In the genomic region with DNA sequence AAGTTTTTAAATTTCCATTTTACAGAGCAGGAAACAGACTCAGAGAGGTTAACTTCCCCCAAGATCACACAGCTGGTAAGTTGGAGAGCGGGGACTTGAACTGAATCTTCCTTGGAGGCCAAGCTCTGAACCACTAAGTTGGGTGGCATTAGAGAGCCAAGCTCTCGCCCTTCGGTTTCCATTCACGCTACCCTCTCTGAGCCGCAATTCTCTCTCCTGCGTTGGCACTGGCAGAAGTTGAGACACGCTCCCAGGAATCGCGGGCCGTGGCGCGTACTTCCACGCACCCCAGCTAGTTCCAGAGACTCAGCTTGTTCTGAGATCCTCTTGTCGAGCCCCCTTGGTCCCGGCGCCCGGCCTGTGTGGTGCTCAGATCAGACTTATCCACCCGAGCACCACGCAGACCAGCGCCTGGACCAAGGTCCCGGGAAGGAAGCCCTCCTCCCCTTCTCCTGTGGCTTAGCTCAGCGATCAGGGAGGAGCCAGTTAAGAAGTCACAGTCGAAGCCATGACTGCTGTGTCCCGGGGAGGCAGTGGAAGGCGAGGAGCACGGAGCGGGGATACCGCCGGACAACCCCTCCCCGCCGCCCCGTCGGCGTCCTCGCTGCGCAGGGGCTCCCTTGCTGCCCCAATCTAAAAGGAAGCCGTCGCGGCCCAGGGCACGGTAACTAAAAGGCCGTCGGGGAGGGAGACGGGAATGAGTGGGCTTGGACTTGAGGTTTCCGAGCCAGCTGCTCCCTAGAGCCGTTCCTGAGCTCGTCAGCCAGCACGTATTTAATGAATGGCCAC, we compare ENCODE assay signal across 10 cellular contexts. TPM values are rescaled to one million over a fixed set of nuclear protein-coding genes. Genes with fewer than 3 reads are reported as not detected.
A peak's percentile ranks its signal among the peaks of the same experiment; 100 is the strongest.
DNase-seq lines count a peak whose midpoint lies in the region; ATAC-seq and TF ChIP-seq lines count a peak whose summit lies in the region.
"Had no signal": no experiment of that assay in that cellular context is flagged by ENCODE, and none has a peak within 500 bp of the region (broad histone marks: within the 10 kb centered on the region; RNA-seq: fewer than 3 reads in every experiment).

No MANE protein-coding gene starts in this region.

- no peak overlapping the region for H3K56ac ChIP-seq in IMR-90 (ENCODE audit: extremely low read depth, insufficient read depth, low read length)

- H3K18ac ChIP-seq in IMR-90 (ENCODE audit: low read depth, low read length) = no peak overlapping the region

- BruUV-seq in IMR-90 (replicated peaks; lab: Mats Ljungman, UMichigan) = no TSS peak

- no peak overlapping the region for H3K9ac ChIP-seq in IMR-90 (ENCODE audit: low read depth, low read length)

- H2AK5ac ChIP-seq in IMR-90 (ENCODE audit: low read depth, low read length) = no peak overlapping the region

- H2BK5ac ChIP-seq in IMR-90 (ENCODE audit: low read depth, low read length, poor library complexity, severe bottlenecking) = no peak overlapping the region

- peak overlapping the region; percentile 27; the same call in 1 of the 2 replicates for H3K4me2 ChIP-seq in IMR-90 (ENCODE audit: low read depth, low read length)
- peak overlapping the region; percentile 56 for H3K4me2 ChIP-seq in osteoblast (ENCODE audit: insufficient read depth, low read length)

- TF ChIP-seq POLR2A in IMR-90 (IDR thresholded peaks at IDR 0.05; ENCODE audit: low read depth, low read length) = no peak

- H3K79me1 ChIP-seq in IMR-90 (ENCODE audit: low read depth in 1 of 2, low read length in 2 of 2) = no peaks in the 10 kb centered on the region

- H2BK20ac ChIP-seq in IMR-90 (ENCODE audit: low read depth, low read length) = no peak overlapping the region

- H2AFZ ChIP-seq in IMR-90 (replicated peaks; ENCODE audit: low read length, poor library complexity) (peak overlapping the region; percentile 51), osteoblast (ENCODE audit: low read length) (peak overlapping the region; percentile 42)

- no peak overlapping the region for H3K27ac Mint-ChIP-seq in effector memory CD8-positive, alpha-beta T cell

- H3K36me3 ChIP-seq in IMR-90 (ENCODE audit: control insufficient read depth, insufficient read depth, low read length) = no peaks in the 10 kb centered on the region
- no peaks in the 10 kb centered on the region for H3K36me3 ChIP-seq in osteoblast (ENCODE audit: insufficient read depth, low read length)

- H3K9me3 Mint-ChIP-seq in effector memory CD8-positive, alpha-beta T cell = no peaks in the 10 kb centered on the region

- H3K4me1 ChIP-seq in IMR-90 (ENCODE audit: control insufficient read depth, insufficient read depth, low read length) = no peaks in the 10 kb centered on the region; the same call in 1 of the 2 replicates
- H3K4me1 ChIP-seq in osteoblast (ENCODE audit: insufficient read depth, low read length) = no peaks in the 10 kb centered on the region

- peaks cover 10% of the 10 kb centered on the region for H3K36me3 Mint-ChIP-seq in effector memory CD8-positive, alpha-beta T cell (ENCODE audit: insufficient read depth)

- H3K4me3 Mint-ChIP-seq in effector memory CD8-positive, alpha-beta T cell = peak overlapping the region; percentile 50 to 63

- peak; percentile 4 for ATAC-seq in GM18498 (IDR thresholded peaks at IDR 0.05; ENCODE audit: unreplicated experiment)
- ATAC-seq in IMR-90 (ENCODE audit: low read depth) = no peak
- ATAC-seq in effector memory CD8-positive, alpha-beta T cell (replicated peaks) = no peak
- ATAC-seq in GM18909 (IDR thresholded peaks at IDR 0.05; ENCODE audit: poor library complexity, unreplicated experiment) = no peak
- no peak for ATAC-seq in HG03045 (IDR thresholded peaks at IDR 0.05; ENCODE audit: unreplicated experiment)

- H2BK15ac ChIP-seq in IMR-90 (ENCODE audit: low read depth, low read length) = no peak overlapping the region

- no peak for TF ChIP-seq CTCF in IMR-90 (conservative IDR thresholded peaks at IDR 0.05; ENCODE audit: low read depth, low read length)
- TF ChIP-seq CTCF in osteoblast (IDR thresholded peaks at IDR 0.05; ENCODE audit: extremely low read depth, low read depth, low read length) = no peak

- no peak overlapping the region for H4K91ac ChIP-seq in IMR-90 (ENCODE audit: insufficient read depth, low read depth, low read length)

- no peak overlapping the region for H3K27ac ChIP-seq in IMR-90 (ENCODE audit: insufficient read depth, low read length)
- H3K27ac ChIP-seq in osteoblast (ENCODE audit: low read depth, low read length) = no peak overlapping the region

- no peak overlapping the region for H2AK9ac ChIP-seq in IMR-90 (replicated peaks; ENCODE audit: low read depth, low read length, poor library complexity)

- intact Hi-C loops in IMR-90 (cut with micrococcal nuclease) = loop anchor here (5.0 to 10.0 kb wide), 2 partner anchors 163 to 280 kb away; a partner anchor contains a TSS

- peaks cover 4% of the 10 kb centered on the region; the same call in 1 of the 2 replicates for H3K9me3 ChIP-seq in IMR-90 (ENCODE audit: control insufficient read depth, insufficient read depth, low read length)
- no peaks in the 10 kb centered on the region for H3K9me3 ChIP-seq in osteoblast (ENCODE audit: low read depth, low read length)

- H3K27me3 Mint-ChIP-seq in effector memory CD8-positive, alpha-beta T cell = peaks cover 72 to 94% of the 10 kb centered on the region in 2 donors

- H3K14ac ChIP-seq in IMR-90 (replicated peaks; ENCODE audit: low read depth, low read length) = no peak overlapping the region

- H4K8ac ChIP-seq in IMR-90 (ENCODE audit: low read depth in 2 of 2, low read length in 2 of 2) = no peak overlapping the region

- in situ Hi-C loops in IMR-90 (cut with MboI; ENCODE audit: low sequenced_read_pairs) = no loop called here

- H3K4ac ChIP-seq in IMR-90 (ENCODE audit: low read depth, low read length) = no peak overlapping the region

- no peak overlapping the region for H3K23ac ChIP-seq in IMR-90 (ENCODE audit: low read depth, low read length)

- no peak overlapping the region for H3K4me3 ChIP-seq in IMR-90 (ENCODE audit: insufficient read depth, low read depth, low read length)
- peak overlapping the region; percentile 2 for H3K4me3 ChIP-seq in osteoblast (ENCODE audit: insufficient read depth, low read length)

- peaks cover 2 to 14% of the 10 kb centered on the region in 2 donors for H3K4me1 Mint-ChIP-seq in effector memory CD8-positive, alpha-beta T cell (ENCODE audit: low read depth in 2 of 2)

- no peaks in the 10 kb centered on the region for H3K9me1 ChIP-seq in IMR-90 (ENCODE audit: insufficient read depth, low read length)

- no peak overlapping the region for H2BK120ac ChIP-seq in IMR-90 (ENCODE audit: low read depth, low read length)

- peaks cover 81% of the 10 kb centered on the region for H3K27me3 ChIP-seq in IMR-90 (ENCODE audit: control insufficient read depth, insufficient read depth, low read length)
- H3K27me3 ChIP-seq in osteoblast (ENCODE audit: insufficient read depth, low read length) = peaks cover 98% of the 10 kb centered on the region

- POLR2A ChIA-PET in IMR-90 (lab: Charles Lee; ENCODE audit: unreplicated experiment) = no interaction called here

- H3K79me2 ChIP-seq in osteoblast (ENCODE audit: insufficient read depth, low read length) = no peaks in the 10 kb centered on the region

- 9% methylated on average over 41 of the region's 47 CpGs; no CpG with 5 or more reads in 1 of the 2 experiments for WGBS in IMR-90 (ENCODE audit: extremely low coverage in 2 of 2, insufficient read length in 1 of 2), 2 experiments

- CTCF ChIA-PET in IMR-90 (lab: Yijun Ruan, JAX) = interaction anchor here (0.7 to 3.0 kb wide), 5 partner anchors 9 to 482 kb away, joined by 3 to 12 read pairs (median 7); no protein-coding TSS in a partner anchor

- no peak for TF ChIP-seq RAD21 in IMR-90 (IDR thresholded peaks at IDR 0.05; ENCODE audit: low read length)

- no peak overlapping the region for H4K5ac ChIP-seq in IMR-90 (ENCODE audit: low read depth, low read length)

- H4K20me1 ChIP-seq in IMR-90 (ENCODE audit: insufficient read depth, low read length) (no peaks in the 10 kb centered on the region), osteoblast (ENCODE audit: insufficient read depth, low read length) (peaks cover 3% of the 10 kb centered on the region)

- DNase-seq in IMR-90 = no peak
- no peak for DNase-seq in effector memory CD8-positive, alpha-beta T cell
- peak; percentile 82 for DNase-seq in osteoblast (ENCODE audit: insufficient read length, low spot score, missing footprints)
- no peak for DNase-seq in NCI-H1417 treated with DMSO at 0.1 percent for 48 hours (lab: John Stamatoyannopoulos, UW)
- no peak for DNase-seq in central memory CD4-positive, alpha-beta T cell

- dilution Hi-C loops in IMR-90 (cut with HindIII; ENCODE audit: low sequenced_read_pairs, unreplicated experiment) = no loop called here

TF ChIP-seq in IMR-90, 13 proteins besides CTCF, POLR2A, EP300 and RAD21 (continues in another document):
- TF ChIP-seq, protein P1, sequence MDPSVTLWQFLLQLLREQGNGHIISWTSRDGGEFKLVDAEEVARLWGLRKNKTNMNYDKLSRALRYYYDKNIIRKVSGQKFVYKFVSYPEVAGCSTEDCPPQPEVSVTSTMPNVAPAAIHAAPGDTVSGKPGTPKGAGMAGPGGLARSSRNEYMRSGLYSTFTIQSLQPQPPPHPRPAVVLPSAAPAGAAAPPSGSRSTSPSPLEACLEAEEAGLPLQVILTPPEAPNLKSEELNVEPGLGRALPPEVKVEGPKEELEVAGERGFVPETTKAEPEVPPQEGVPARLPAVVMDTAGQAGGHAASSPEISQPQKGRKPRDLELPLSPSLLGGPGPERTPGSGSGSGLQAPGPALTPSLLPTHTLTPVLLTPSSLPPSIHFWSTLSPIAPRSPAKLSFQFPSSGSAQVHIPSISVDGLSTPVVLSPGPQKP (IDR thresholded peaks at IDR 0.05; ENCODE audit: borderline replicate concordance, low read depth, low read length) = no peak
- no peak for TF ChIP-seq MAZ (IDR thresholded peaks at IDR 0.05; ENCODE audit: borderline replicate concordance, low read depth, low read length)
- TF ChIP-seq, protein P2, sequence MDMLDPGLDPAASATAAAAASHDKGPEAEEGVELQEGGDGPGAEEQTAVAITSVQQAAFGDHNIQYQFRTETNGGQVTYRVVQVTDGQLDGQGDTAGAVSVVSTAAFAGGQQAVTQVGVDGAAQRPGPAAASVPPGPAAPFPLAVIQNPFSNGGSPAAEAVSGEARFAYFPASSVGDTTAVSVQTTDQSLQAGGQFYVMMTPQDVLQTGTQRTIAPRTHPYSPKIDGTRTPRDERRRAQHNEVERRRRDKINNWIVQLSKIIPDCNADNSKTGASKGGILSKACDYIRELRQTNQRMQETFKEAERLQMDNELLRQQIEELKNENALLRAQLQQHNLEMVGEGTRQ (IDR thresholded peaks at IDR 0.05; ENCODE audit: low read depth, low read length) = no peak
- no peak for TF ChIP-seq CEBPB (IDR thresholded peaks at IDR 0.05; ENCODE audit: low read depth, low read length)
- no peak for TF ChIP-seq FOS (IDR thresholded peaks at IDR 0.05; ENCODE audit: low read depth, low read length)
- no peak for TF ChIP-seq NFE2L2 (IDR thresholded peaks at IDR 0.05; ENCODE audit: low read depth, low read length)

RNA-seq across cellular contexts. Expression of a gene that starts 29.5 kb away (rescaled TPM):
- not detected in 2 replicates for total RNA-seq in IMR-90 (2012; rRNA removed)
- polyA plus RNA-seq in IMR-90 (2012; rRNA removed) = not detected in 2 replicates
- polyA plus RNA-seq in IMR-90 (2012; cell fraction: cytosol; rRNA removed) = not detected in 2 replicates
- not detected in 2 replicates for polyA plus RNA-seq in IMR-90 (2012; cell fraction: nucleus; rRNA removed; ENCODE audit: low replicate concordance)
- total RNA-seq in osteoblast = not detected in 2 replicates
- total RNA-seq: dermis microvascular lymphatic vessel endothelial cell, lung microvascular endothelial cell had no signal

RNA-seq across cellular contexts. Expression of a gene that starts 29.7 kb away (rescaled TPM):
- not detected in 2 replicates for total RNA-seq in IMR-90 (2012; rRNA removed)
- not detected in 2 replicates for polyA plus RNA-seq in IMR-90 (2012; rRNA removed)
- polyA plus RNA-seq in IMR-90 (2012; cell fraction: cytosol; rRNA removed) = not detected in 2 replicates
- polyA plus RNA-seq in IMR-90 (2012; cell fraction: nucleus; rRNA removed; ENCODE audit: low replicate concordance) = not detected in 2 replicates
- not detected in 2 replicates for total RNA-seq in osteoblast
- total RNA-seq: dermis microvascular lymphatic vessel endothelial cell, lung microvascular endothelial cell had no signal
